Comparison of ENCODE assay signal across 1 cellular context in the genomic region with DNA sequence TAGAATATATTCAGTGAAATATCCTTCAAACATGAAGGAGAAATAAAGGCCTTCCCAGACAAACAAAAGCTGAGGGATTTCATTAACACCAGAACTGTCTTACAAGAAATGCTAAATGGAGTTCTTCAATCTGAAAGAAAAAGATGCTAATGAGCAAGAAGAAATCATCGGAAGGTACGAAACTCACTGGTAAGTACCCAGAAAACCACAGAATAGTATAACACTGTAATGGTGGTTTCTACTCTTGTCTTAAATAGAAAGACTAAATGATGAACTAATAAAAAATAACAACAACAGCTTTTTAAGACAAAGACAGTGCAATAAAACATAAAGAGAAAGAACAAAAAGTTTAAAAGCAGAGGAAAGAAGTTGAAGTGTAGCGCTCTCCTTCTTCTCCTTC.
TF ChIP-seq lines count a peak whose summit lies in the region.

No MANE protein-coding gene starts in this region.

TF ChIP-seq in GM23338, 12 proteins besides CTCF, POLR2A, EP300 and RAD21 (continued from another document):
- TF ChIP-seq, protein P1, sequence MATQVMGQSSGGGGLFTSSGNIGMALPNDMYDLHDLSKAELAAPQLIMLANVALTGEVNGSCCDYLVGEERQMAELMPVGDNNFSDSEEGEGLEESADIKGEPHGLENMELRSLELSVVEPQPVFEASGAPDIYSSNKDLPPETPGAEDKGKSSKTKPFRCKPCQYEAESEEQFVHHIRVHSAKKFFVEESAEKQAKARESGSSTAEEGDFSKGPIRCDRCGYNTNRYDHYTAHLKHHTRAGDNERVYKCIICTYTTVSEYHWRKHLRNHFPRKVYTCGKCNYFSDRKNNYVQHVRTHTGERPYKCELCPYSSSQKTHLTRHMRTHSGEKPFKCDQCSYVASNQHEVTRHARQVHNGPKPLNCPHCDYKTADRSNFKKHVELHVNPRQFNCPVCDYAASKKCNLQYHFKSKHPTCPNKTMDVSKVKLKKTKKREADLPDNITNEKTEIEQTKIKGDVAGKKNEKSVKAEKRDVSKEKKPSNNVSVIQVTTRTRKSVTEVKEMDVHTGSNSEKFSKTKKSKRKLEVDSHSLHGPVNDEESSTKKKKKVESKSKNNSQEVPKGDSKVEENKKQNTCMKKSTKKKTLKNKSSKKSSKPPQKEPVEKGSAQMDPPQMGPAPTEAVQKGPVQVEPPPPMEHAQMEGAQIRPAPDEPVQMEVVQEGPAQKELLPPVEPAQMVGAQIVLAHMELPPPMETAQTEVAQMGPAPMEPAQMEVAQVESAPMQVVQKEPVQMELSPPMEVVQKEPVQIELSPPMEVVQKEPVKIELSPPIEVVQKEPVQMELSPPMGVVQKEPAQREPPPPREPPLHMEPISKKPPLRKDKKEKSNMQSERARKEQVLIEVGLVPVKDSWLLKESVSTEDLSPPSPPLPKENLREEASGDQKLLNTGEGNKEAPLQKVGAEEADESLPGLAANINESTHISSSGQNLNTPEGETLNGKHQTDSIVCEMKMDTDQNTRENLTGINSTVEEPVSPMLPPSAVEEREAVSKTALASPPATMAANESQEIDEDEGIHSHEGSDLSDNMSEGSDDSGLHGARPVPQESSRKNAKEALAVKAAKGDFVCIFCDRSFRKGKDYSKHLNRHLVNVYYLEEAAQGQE (IDR thresholded peaks at IDR 0.05; ENCODE audit: unreplicated experiment), result no peak
- TF ChIP-seq ZNF114 (CRISPR knock-in tag; IDR thresholded peaks at IDR 0.05), result no peak
